18 cellular contexts compared by ENCODE assay signal in the genomic region with DNA sequence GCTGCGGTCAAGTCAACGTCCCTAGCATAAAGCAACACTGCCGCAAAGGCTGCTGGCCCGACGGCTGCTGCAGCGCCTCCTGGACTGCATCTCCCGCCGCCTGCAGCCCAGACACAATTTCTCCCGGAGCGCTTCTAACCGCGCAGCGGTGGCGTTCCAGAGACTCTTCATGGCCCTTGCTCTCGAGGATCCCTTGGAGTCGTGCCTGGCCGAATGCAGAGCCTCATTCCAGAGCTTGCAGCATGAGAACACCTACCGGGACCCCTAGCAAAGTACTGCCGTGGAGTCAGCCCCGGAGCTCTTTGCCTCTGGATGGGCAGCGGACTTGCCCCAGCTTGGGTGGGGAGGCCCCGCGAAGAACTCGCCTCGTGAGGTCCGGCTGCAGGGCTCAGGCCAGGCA.
DNase-seq lines count a peak whose midpoint lies in the region; TF ChIP-seq lines count a peak whose summit lies in the region.
"Had no signal": no experiment of that assay in that cellular context is flagged by ENCODE, and none has a peak within 500 bp of the region (broad histone marks: within the 10 kb centered on the region; RNA-seq: fewer than 3 reads in every experiment).

No MANE protein-coding gene starts in this region.

- H3K27me3 Mint-ChIP-seq in endodermal cell (ENCODE audit: insufficient read depth), result peaks cover 41% of the 10 kb centered on the region

- intact Hi-C loops in testis (cut with DNase I; ENCODE audit: low total_unique reads), result no loop called here

- H3K4me3 ChIP-seq in endodermal cell (ENCODE audit: low read length) (no peak overlapping the region), testis (peak overlapping the region; percentile 24 to 36)
- H3K4me3 ChIP-seq: A549, BLaER1, GM23248 had no signal

- H3K9me3 ChIP-seq in endodermal cell (ENCODE audit: control insufficient read depth, low read length), result peaks cover 21% of the 10 kb centered on the region
- H3K9me3 ChIP-seq in testis, result no peaks in the 10 kb centered on the region
- H3K9me3 ChIP-seq: A549 had no signal

- no peak overlapping the region for H3K4me3 Mint-ChIP-seq in endodermal cell
- H3K4me3 Mint-ChIP-seq: CD14-positive monocyte; CD4-positive, alpha-beta memory T cell had no signal

- no peaks in the 10 kb centered on the region for H3K36me3 ChIP-seq in endodermal cell (ENCODE audit: control insufficient read depth, insufficient read depth, low read length)
- H3K36me3 ChIP-seq in testis (ENCODE audit: low read depth, missing control alignments), result no peaks in the 10 kb centered on the region
- H3K36me3 ChIP-seq: BLaER1 had no signal

- no peaks in the 10 kb centered on the region for H3K36me3 Mint-ChIP-seq in endodermal cell (ENCODE audit: low read depth)
- H3K36me3 Mint-ChIP-seq: CD14-positive monocyte had no signal

- H3K4me1 ChIP-seq in endodermal cell (ENCODE audit: control insufficient read depth, insufficient read depth, low read length) (no peaks in the 10 kb centered on the region), testis (no peaks in the 10 kb centered on the region)
- H3K4me1 ChIP-seq: A549 had no signal

- H3K9me3 Mint-ChIP-seq in endodermal cell, result peaks cover 15% of the 10 kb centered on the region

- DNase-seq in ELF-1 (ENCODE audit: low read depth, low spot score), result peak; percentile 14
- DNase-seq in endodermal cell, result peak; percentile 36
- no peak for DNase-seq in testis
- no peak for DNase-seq in AML-193 (lab: John Stamatoyannopoulos, UW)
- no peak for DNase-seq in HPDE6-E6E7 (ENCODE audit: extremely low spot score)
- DNase-seq in activated T-cell treated with anti-CD3 and anti-CD28 coated beads, Interleukin-2, amount 50 U/mL, for 1 hour, result no peak
- DNase-seq: Calu3; CD4-positive, alpha-beta memory T cell; DMS79 treated with DMSO at 0.1 percent for 48 hours; GM23248; HCEC 1CT; IMR-90; KBM-7 had no signal

- no peaks in the 10 kb centered on the region for H3K27me3 ChIP-seq in endodermal cell (ENCODE audit: control insufficient read depth, insufficient read depth, low read length, poor library complexity, severe bottlenecking)
- no peaks in the 10 kb centered on the region for H3K27me3 ChIP-seq in testis
- H3K27me3 ChIP-seq: BLaER1 had no signal

- H3K9ac ChIP-seq in endodermal cell (ENCODE audit: extremely low read depth, low read length, poor library complexity, severe bottlenecking), result no peak overlapping the region
- H3K9ac ChIP-seq: BLaER1, GM23248 had no signal

- H3K4me1 Mint-ChIP-seq in endodermal cell, result no peaks in the 10 kb centered on the region
- H3K4me1 Mint-ChIP-seq: CD14-positive monocyte; CD4-positive, alpha-beta memory T cell had no signal

- no peak for TF ChIP-seq POLR2A in testis (IDR thresholded peaks at IDR 0.05)

- H3K27ac Mint-ChIP-seq in endodermal cell, result no peak overlapping the region
- H3K27ac Mint-ChIP-seq: CD14-positive monocyte; CD4-positive, alpha-beta memory T cell had no signal

- H3K27ac ChIP-seq in 22Rv1 (no peak overlapping the region), endodermal cell (ENCODE audit: low read depth, low read length) (no peak overlapping the region), testis (no peak overlapping the region)
- H3K27ac ChIP-seq: A549, BLaER1, GM23248, HL-60 had no signal

- 0 out of 2 replicates have a peak, but pooled peaks have one; percentile 1 for TF ChIP-seq CTCF in 22Rv1 (IDR thresholded peaks at IDR 0.05)
- no peak for TF ChIP-seq CTCF in endodermal cell (conservative IDR thresholded peaks at IDR 0.05)
- no peak for TF ChIP-seq CTCF in testis (IDR thresholded peaks at IDR 0.05)

- 91 to 93% methylated on average over 19 to 26 of the region's 26 CpGs for WGBS in endodermal cell (ENCODE audit: insufficient coverage in 1 of 2, insufficient read length in 1 of 2), 2 experiments
- WGBS in testis, 2 donors, result 45 to 81% methylated on average over 9 to 25 of the region's 26 CpGs

Comparison
In these comparisons a context has a peak if more than half of its experiments do, and no peak if none do; other contexts are left out.
1. DNase-seq: peak in ELF-1 (single experiment) and endodermal cell (single experiment); none in testis (single experiment), AML-193 (0 of 2), HPDE6-E6E7 (single experiment) and activated T-cell treated with anti-CD3 and anti-CD28 coated beads, Interleukin-2, amount 50 U/mL, for 1 hour (single experiment).